ENCODE assay signal across 12 cellular contexts in genomic region chr22:17098379-17098819, GRCh38. TPM values are rescaled to one million over a fixed set of nuclear protein-coding genes. Genes with fewer than 3 reads are reported as not detected.
DNase-seq lines count a peak whose midpoint lies in the region; ATAC-seq lines count a peak whose summit lies in the region.
"Had no signal": no experiment of that assay in that cellular context is flagged by ENCODE, and none has a peak within 500 bp of the region (broad histone marks: within the 10 kb centered on the region; RNA-seq: fewer than 3 reads in every experiment).

No MANE protein-coding gene starts in this region.

- H3K36me3 Mint-ChIP-seq in activated T-cell treated with anti-CD3 and anti-CD28 coated beads, Interleukin-2, amount 50 U/mL, for 24 hours (ENCODE audit: low read depth), result peaks cover 68% of the 10 kb centered on the region
- peaks cover 71% of the 10 kb centered on the region for H3K36me3 Mint-ChIP-seq in dendritic cell treated with granulocyte-macrophage colony-stimulating factor and Interleukin-4, amounts not matched to agents 40 ng/mL and 50 ng/mL, for 4 days (ENCODE audit: low read depth)
- H3K36me3 Mint-ChIP-seq in stimulated activated memory B cell treated with anti-CD40 and anti-IgM and Interleukin-4, amounts not matched to agents 10 μg/mL and 1 μg/mL and 100 μg/mL, for 72 hours, result peaks cover 55% of the 10 kb centered on the region

- peaks cover 87% of the 10 kb centered on the region for H3K4me1 Mint-ChIP-seq in activated T-cell treated with anti-CD3 and anti-CD28 coated beads, Interleukin-2, amount 50 U/mL, for 24 hours (ENCODE audit: low read depth)
- H3K4me1 Mint-ChIP-seq in dendritic cell treated with granulocyte-macrophage colony-stimulating factor and Interleukin-4, amounts not matched to agents 40 ng/mL and 50 ng/mL, for 4 days (ENCODE audit: low read depth), result peaks cover 97% of the 10 kb centered on the region
- peaks cover 32% of the 10 kb centered on the region for H3K4me1 Mint-ChIP-seq in stimulated activated memory B cell treated with anti-CD40 and anti-IgM and Interleukin-4, amounts not matched to agents 10 μg/mL and 1 μg/mL and 100 μg/mL, for 72 hours

- no peak overlapping the region for H3K4me3 Mint-ChIP-seq in activated T-cell treated with anti-CD3 and anti-CD28 coated beads, Interleukin-2, amount 50 U/mL, for 24 hours
- H3K4me3 Mint-ChIP-seq in dendritic cell treated with granulocyte-macrophage colony-stimulating factor and Interleukin-4, amounts not matched to agents 40 ng/mL and 50 ng/mL, for 4 days, result peak overlapping the region; percentile 23
- no peak overlapping the region for H3K4me3 Mint-ChIP-seq in stimulated activated memory B cell treated with anti-CD40 and anti-IgM and Interleukin-4, amounts not matched to agents 10 μg/mL and 1 μg/mL and 100 μg/mL, for 72 hours

- DNase-seq in activated T-cell treated with anti-CD3 and anti-CD28 coated beads, Interleukin-2, amount 50 U/mL, for 24 hours, result no peak
- no peak for DNase-seq in activated T-cell treated with anti-CD3 and anti-CD28 coated beads, Interleukin-2, amount 50 U/mL, for 1 hour
- DNase-seq in SIG-M5 (lab: John Stamatoyannopoulos, UW) (peak; percentile 97), H4 (ENCODE audit: low spot score) (no peak)
- DNase-seq: foreskin melanocyte, NCI-H82, small intestine had no signal

- intact Hi-C loops in dendritic cell treated with granulocyte-macrophage colony-stimulating factor and Interleukin-4, amounts not matched to agents 40 ng/mL and 50 ng/mL, for 4 days (cut with micrococcal nuclease), result no loop called here

- no peaks in the 10 kb centered on the region for H3K9me3 Mint-ChIP-seq in activated T-cell treated with anti-CD3 and anti-CD28 coated beads, Interleukin-2, amount 50 U/mL, for 24 hours
- no peaks in the 10 kb centered on the region for H3K9me3 Mint-ChIP-seq in dendritic cell treated with granulocyte-macrophage colony-stimulating factor and Interleukin-4, amounts not matched to agents 40 ng/mL and 50 ng/mL, for 4 days
- no peaks in the 10 kb centered on the region for H3K9me3 Mint-ChIP-seq in stimulated activated memory B cell treated with anti-CD40 and anti-IgM and Interleukin-4, amounts not matched to agents 10 μg/mL and 1 μg/mL and 100 μg/mL, for 72 hours

- peak; percentile 65 for ATAC-seq in stimulated activated memory B cell treated with anti-CD40 and anti-IgM and Interleukin-4, amounts not matched to agents 10 μg/mL and 1 μg/mL and 100 μg/mL, for 72 hours
- ATAC-seq in esophagus mucosa (no peak), HG03196 (IDR thresholded peaks at IDR 0.05; ENCODE audit: unreplicated experiment) (no peak)

- peak overlapping the region; percentile 61 for H3K27ac Mint-ChIP-seq in activated T-cell treated with anti-CD3 and anti-CD28 coated beads, Interleukin-2, amount 50 U/mL, for 24 hours
- H3K27ac Mint-ChIP-seq in dendritic cell treated with granulocyte-macrophage colony-stimulating factor and Interleukin-4, amounts not matched to agents 40 ng/mL and 50 ng/mL, for 4 days, result peak overlapping the region; percentile 79
- peak overlapping the region; percentile 41 for H3K27ac Mint-ChIP-seq in stimulated activated memory B cell treated with anti-CD40 and anti-IgM and Interleukin-4, amounts not matched to agents 10 μg/mL and 1 μg/mL and 100 μg/mL, for 72 hours

- no peaks in the 10 kb centered on the region for H3K27me3 Mint-ChIP-seq in activated T-cell treated with anti-CD3 and anti-CD28 coated beads, Interleukin-2, amount 50 U/mL, for 24 hours
- no peaks in the 10 kb centered on the region for H3K27me3 Mint-ChIP-seq in dendritic cell treated with granulocyte-macrophage colony-stimulating factor and Interleukin-4, amounts not matched to agents 40 ng/mL and 50 ng/mL, for 4 days
- H3K27me3 Mint-ChIP-seq in stimulated activated memory B cell treated with anti-CD40 and anti-IgM and Interleukin-4, amounts not matched to agents 10 μg/mL and 1 μg/mL and 100 μg/mL, for 72 hours, result no peaks in the 10 kb centered on the region

RNA-seq across cellular contexts. Expression of gene IL17RA, which starts 13.6 kb away (rescaled TPM):
- 8.0 TPM for total RNA-seq in esophagus mucosa
- total RNA-seq in H4 (2014; rRNA removed; shearing (Covaris generic)), result 2.9 TPM in 2 replicates

RNA-seq across cellular contexts. Expression of gene TMEM121B, which starts 22.8 kb away (rescaled TPM):
- 0.28 TPM for total RNA-seq in esophagus mucosa
- total RNA-seq in H4 (2014; rRNA removed; shearing (Covaris generic)), result 0.27 TPM in 1 of 2 replicates, not detected in the other
- total RNA-seq: bronchial epithelial cell had no signal
